1 cellular context compared by ENCODE assay signal in the genomic region with DNA sequence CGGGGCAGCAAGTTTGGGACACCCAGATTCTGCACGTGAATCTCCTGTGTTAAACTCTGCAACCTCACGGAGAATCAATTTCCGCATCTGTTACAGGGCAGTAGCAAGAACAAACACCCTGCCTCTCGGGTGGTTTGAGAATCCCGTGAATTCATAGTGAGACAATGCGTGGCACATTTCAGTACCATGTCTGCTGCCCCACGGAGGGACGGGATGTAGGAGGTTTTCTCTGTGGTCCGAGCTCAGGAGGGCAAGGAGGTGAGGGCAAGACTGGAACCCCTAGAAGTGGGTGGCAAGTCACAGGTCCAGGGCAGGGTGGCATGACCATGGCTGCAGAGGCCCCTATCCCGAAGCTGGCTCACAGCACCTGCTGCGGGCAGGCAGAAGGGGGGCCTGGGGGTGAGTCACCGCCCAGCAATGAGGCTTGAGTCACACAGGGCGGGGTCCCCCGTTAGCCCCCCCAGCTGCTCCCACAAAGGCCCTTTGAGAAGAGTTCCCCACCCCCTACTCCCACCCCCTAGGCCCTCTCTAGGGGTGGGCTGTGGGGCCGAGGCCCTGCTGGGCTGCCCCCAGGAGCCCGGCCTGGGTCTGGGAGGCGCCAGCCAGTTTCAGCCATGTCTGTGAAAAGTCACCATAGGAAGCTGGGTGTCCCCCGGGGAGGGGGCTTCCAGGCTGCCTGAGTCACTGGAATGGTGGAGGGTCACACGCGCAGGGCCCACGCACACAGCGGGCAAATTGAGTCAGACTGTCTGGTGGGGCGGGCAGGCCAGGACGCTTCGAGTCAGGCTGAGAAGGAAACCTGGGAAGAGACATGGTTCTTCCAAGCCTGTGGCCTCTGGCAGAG.
TF ChIP-seq lines count a peak whose summit lies in the region.

No MANE protein-coding gene starts in this region.

TF ChIP-seq in HepG2, 621 proteins besides CTCF, POLR2A, EP300 and RAD21 (continued from another document and continues in another):
- TF ChIP-seq, protein P1, sequence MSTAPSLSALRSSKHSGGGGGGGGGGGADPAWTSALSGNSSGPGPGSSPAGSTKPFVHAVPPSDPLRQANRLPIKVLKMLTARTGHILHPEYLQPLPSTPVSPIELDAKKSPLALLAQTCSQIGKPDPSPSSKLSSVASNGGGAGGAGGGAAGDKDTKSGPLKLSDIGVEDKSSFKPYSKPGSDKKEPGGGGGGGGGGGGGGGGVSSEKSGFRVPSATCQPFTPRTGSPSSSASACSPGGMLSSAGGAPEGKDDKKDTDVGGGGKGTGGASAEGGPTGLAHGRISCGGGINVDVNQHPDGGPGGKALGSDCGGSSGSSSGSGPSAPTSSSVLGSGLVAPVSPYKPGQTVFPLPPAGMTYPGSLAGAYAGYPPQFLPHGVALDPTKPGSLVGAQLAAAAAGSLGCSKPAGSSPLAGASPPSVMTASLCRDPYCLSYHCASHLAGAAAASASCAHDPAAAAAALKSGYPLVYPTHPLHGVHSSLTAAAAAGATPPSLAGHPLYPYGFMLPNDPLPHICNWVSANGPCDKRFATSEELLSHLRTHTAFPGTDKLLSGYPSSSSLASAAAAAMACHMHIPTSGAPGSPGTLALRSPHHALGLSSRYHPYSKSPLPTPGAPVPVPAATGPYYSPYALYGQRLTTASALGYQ (CRISPR knock-in tag; IDR thresholded peaks at IDR 0.05) = no peak; the same call in 1 of the 2 replicates
- TF ChIP-seq ZNF318 (CRISPR knock-in tag; IDR thresholded peaks at IDR 0.05) (no peak), IKZF1 (IDR thresholded peaks at IDR 0.05) (no peak), STAT6 (CRISPR knock-in tag; IDR thresholded peaks at IDR 0.05; ENCODE audit: borderline replicate concordance) (no peak), SKIL (CRISPR knock-in tag; IDR thresholded peaks at IDR 0.05; ENCODE audit: borderline replicate concordance) (peak; percentile 20; the same call in 1 of the 2 replicates), DNMT3B (CRISPR knock-in tag; conservative IDR thresholded peaks at IDR 0.05) (0 out of 2 replicates have a peak, but pooled peaks have one; percentile 61), KLF6 (CRISPR knock-in tag; IDR thresholded peaks at IDR 0.05) (no peak), ATF6 (CRISPR knock-in tag; conservative IDR thresholded peaks at IDR 0.05) (no peak), REL (CRISPR knock-in tag; conservative IDR thresholded peaks at IDR 0.05) (no peak), ZNF510 (CRISPR knock-in tag; IDR thresholded peaks at IDR 0.05; ENCODE audit: low read depth) (no peak), RFXANK (CRISPR knock-in tag; IDR thresholded peaks at IDR 0.05) (0 out of 2 replicates have a peak, but pooled peaks have one; percentile 19), ARID5B (CRISPR knock-in tag; IDR thresholded peaks at IDR 0.05) (peak; percentile 76), TBP (CRISPR knock-in tag; IDR thresholded peaks at IDR 0.05) (no peak), ZBTB7B (CRISPR knock-in tag; IDR thresholded peaks at IDR 0.05) (peak; percentile 83), ZNF552 (CRISPR knock-in tag; IDR thresholded peaks at IDR 0.05; ENCODE audit: borderline replicate concordance) (no peak)
- TF ChIP-seq, protein P2, sequence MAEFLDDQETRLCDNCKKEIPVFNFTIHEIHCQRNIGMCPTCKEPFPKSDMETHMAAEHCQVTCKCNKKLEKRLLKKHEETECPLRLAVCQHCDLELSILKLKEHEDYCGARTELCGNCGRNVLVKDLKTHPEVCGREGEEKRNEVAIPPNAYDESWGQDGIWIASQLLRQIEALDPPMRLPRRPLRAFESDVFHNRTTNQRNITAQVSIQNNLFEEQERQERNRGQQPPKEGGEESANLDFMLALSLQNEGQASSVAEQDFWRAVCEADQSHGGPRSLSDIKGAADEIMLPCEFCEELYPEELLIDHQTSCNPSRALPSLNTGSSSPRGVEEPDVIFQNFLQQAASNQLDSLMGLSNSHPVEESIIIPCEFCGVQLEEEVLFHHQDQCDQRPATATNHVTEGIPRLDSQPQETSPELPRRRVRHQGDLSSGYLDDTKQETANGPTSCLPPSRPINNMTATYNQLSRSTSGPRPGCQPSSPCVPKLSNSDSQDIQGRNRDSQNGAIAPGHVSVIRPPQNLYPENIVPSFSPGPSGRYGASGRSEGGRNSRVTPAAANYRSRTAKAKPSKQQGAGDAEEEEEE (CRISPR knock-in tag; IDR thresholded peaks at IDR 0.05; ENCODE audit: borderline replicate concordance) = no peak
- TF ChIP-seq, protein P3, sequence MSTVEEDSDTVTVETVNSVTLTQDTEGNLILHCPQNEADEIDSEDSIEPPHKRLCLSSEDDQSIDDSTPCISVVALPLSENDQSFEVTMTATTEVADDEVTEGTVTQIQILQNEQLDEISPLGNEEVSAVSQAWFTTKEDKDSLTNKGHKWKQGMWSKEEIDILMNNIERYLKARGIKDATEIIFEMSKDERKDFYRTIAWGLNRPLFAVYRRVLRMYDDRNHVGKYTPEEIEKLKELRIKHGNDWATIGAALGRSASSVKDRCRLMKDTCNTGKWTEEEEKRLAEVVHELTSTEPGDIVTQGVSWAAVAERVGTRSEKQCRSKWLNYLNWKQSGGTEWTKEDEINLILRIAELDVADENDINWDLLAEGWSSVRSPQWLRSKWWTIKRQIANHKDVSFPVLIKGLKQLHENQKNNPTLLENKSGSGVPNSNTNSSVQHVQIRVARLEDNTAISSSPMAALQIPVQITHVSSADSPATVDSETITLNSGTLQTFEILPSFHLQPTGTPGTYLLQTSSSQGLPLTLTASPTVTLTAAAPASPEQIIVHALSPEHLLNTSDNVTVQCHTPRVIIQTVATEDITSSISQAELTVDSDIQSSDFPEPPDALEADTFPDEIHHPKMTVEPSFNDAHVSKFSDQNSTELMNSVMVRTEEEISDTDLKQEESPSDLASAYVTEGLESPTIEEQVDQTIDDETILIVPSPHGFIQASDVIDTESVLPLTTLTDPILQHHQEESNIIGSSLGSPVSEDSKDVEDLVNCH (CRISPR knock-in tag; IDR thresholded peaks at IDR 0.05) = no peak
